17 cellular contexts compared by ENCODE assay signal in the genomic region with DNA sequence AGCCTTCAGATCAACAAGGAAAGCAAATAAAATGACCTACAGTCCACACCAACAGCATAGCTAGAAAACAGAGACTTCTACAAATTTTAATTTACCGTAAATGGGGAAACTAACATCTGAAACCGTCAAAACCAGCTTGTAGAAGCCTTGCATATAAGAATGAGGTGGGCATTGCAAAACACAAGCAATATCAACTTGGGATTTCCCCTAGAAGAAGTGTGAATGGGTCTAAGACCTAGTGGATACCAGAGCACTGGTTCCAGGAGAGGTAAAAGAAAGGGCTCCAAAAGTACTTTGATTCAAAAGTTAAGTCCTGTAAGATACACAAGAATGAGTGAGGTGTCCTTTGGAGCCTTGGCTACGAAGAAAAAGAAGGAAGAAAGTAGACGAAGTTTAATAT. TPM values are rescaled to one million over a fixed set of nuclear protein-coding genes. Genes with fewer than 3 reads are reported as not detected.
"Had no signal": no experiment of that assay in that cellular context is flagged by ENCODE, and none has a peak within 500 bp of the region (broad histone marks: within the 10 kb centered on the region; RNA-seq: fewer than 3 reads in every experiment).

No MANE protein-coding gene starts in this region.

- H2AFZ ChIP-seq: neural progenitor cell, parathyroid adenoma had no signal

- DNase-seq: activated CD4-positive, alpha-beta T cell treated with anti-CD3 and anti-CD28 coated beads, Interleukin-2, amount 50 U/mL, for 4 hours; activated gamma-delta T cell; activated T-cell treated with anti-CD3 and anti-CD28 coated beads, Interleukin-2, amount 50 U/mL, for 4 hours; colonic mucosa; heart left ventricle; kidney; left ventricle myocardium inferior; stimulated activated CD4-positive, alpha-beta T cell treated with anti-CD3 and anti-CD28 coated beads, Interleukin-4, amount 100 ng/mL, for 1 hour; stimulated activated CD8-positive, alpha-beta memory T cell treated with anti-CD3 and anti-CD28 coated beads, Interleukin-4, amount 100 ng/mL, for 48 hours; upper lobe of right lung had no signal

- H3K9ac ChIP-seq: neural progenitor cell, parathyroid adenoma had no signal

- H3K27ac Mint-ChIP-seq: neural progenitor cell; stimulated activated naive CD8-positive, alpha-beta T cell treated with anti-CD3 and anti-CD28 coated beads, Interleukin-15, Interleukin-2, amounts not matched to agents 100 ng/mL and 50 ng/mL, for 24 hours; T-helper 2 cell treated with Interferon-gamma antibody and Interleukin-4, amounts not matched to agents 5 μg/mL and 100 μg/mL, for 36 hours had no signal

- H3K9me3 ChIP-seq: colonic mucosa, heart left ventricle, left ventricle myocardium inferior, upper lobe of right lung had no signal

- H3K27ac ChIP-seq: colonic mucosa, heart left ventricle, left ventricle myocardium inferior, neural progenitor cell, parathyroid adenoma, upper lobe of right lung had no signal

- H3K36me3 ChIP-seq: colonic mucosa, heart left ventricle, left ventricle myocardium inferior, upper lobe of right lung had no signal

- H3K27me3 ChIP-seq: colonic mucosa, heart left ventricle, neural progenitor cell, upper lobe of right lung had no signal

- H3K27me3 Mint-ChIP-seq: stimulated activated naive CD8-positive, alpha-beta T cell treated with anti-CD3 and anti-CD28 coated beads, Interleukin-15, Interleukin-2, amounts not matched to agents 100 ng/mL and 50 ng/mL, for 24 hours had no signal

- ATAC-seq: activated CD4-positive, CD25-positive, alpha-beta regulatory T cell treated with anti-CD3 and anti-CD28 coated beads, Interleukin-2, amount 50 U/mL, for 24 hours; activated T-cell treated with anti-CD3 and anti-CD28 coated beads, Interleukin-2, amount 50 U/mL, for 4 hours; heart left ventricle had no signal

- H3K4me3 Mint-ChIP-seq: activated T-cell treated with anti-CD3 and anti-CD28 coated beads, Interleukin-2, amount 50 U/mL, for 4 hours; neural progenitor cell; stimulated activated naive CD8-positive, alpha-beta T cell treated with anti-CD3 and anti-CD28 coated beads, Interleukin-15, Interleukin-2, amounts not matched to agents 100 ng/mL and 50 ng/mL, for 24 hours; T-helper 2 cell treated with Interferon-gamma antibody and Interleukin-4, amounts not matched to agents 5 μg/mL and 100 μg/mL, for 36 hours had no signal

- H3K4me3 ChIP-seq: colonic mucosa, heart left ventricle, left ventricle myocardium inferior, neural progenitor cell, upper lobe of right lung had no signal

- H3K4me2 ChIP-seq: neural progenitor cell had no signal

- H3K9me3 Mint-ChIP-seq: activated T-cell treated with anti-CD3 and anti-CD28 coated beads, Interleukin-2, amount 50 U/mL, for 4 hours; neural progenitor cell; T-helper 2 cell treated with Interferon-gamma antibody and Interleukin-4, amounts not matched to agents 5 μg/mL and 100 μg/mL, for 36 hours had no signal

- H3K4me1 ChIP-seq: colonic mucosa, left ventricle myocardium inferior, neural progenitor cell, parathyroid adenoma had no signal

- FAIRE-seq: endothelial cell of umbilical vein, frontal cortex, kidney had no signal

- H3K79me2 ChIP-seq: parathyroid adenoma had no signal

RNA-seq across cellular contexts. Expression of gene RTKN2, which starts 18.7 kb away (rescaled TPM):
- total RNA-seq: left ventricle myocardium inferior had no signal
